8 cellular contexts compared by ENCODE assay signal in genomic region chr1:244050835-244051444, GRCh38. TPM values are rescaled to one million over a fixed set of nuclear protein-coding genes. Genes with fewer than 3 reads are reported as not detected.
DNase-seq lines count a peak whose midpoint lies in the region.

Gene ZBTB18 (plus strand): TSS chr1:244051283. CDS start chr1:244051432, 149 bp downstream.

- no peak for DNase-seq in activated naive CD4-positive, alpha-beta T cell treated with anti-CD3 and anti-CD28 coated beads, Interleukin-2, amount 10 ng/mL, durations not matched to agents 7 days and 5 days
- DNase-seq in activated naive CD4-positive, alpha-beta T cell treated with Interleukin-2 at 50 U/mL for 16 hours = no peak
- DNase-seq in NCI-H748 (lab: John Stamatoyannopoulos, UW; ENCODE audit: unreplicated experiment) (peak; percentile 78), brain pericyte (ENCODE audit: low read depth, low spot score) (peak; percentile 49), inferior parietal cortex (ENCODE audit: extremely low spot score) (peak; percentile 77), HuH-7.5 (ENCODE audit: low spot score) (no peak), T-helper 9 cell (no peak)

- no peaks in the 10 kb centered on the region for H3K9me3 ChIP-seq in skeletal muscle tissue (ENCODE audit: control insufficient read depth in 3 of 3, low read length in 3 of 3)

- peaks cover 18% of the 10 kb centered on the region for H3K4me1 Mint-ChIP-seq in activated naive CD4-positive, alpha-beta T cell treated with anti-CD3 and anti-CD28 coated beads, Interleukin-2, amount 10 ng/mL, durations not matched to agents 7 days and 5 days

- peak within 1 kb of the TSS; percentile 79 to 87 (median 79) for H3K9ac ChIP-seq in skeletal muscle tissue (ENCODE audit: low read depth in 1 of 3, low read length in 3 of 3)

- peaks cover 13% of the 10 kb centered on the region for H3K27me3 Mint-ChIP-seq in activated naive CD4-positive, alpha-beta T cell treated with anti-CD3 and anti-CD28 coated beads, Interleukin-2, amount 10 ng/mL, durations not matched to agents 7 days and 5 days

- H3K4me1 ChIP-seq in skeletal muscle tissue (ENCODE audit: control insufficient read depth in 3 of 3, insufficient read depth in 3 of 3, low read length in 3 of 3) = peaks cover 25 to 37% (median 33%) of the 10 kb centered on the region in 3 donors

- CTCF ChIA-PET in activated naive CD4-positive, alpha-beta T cell treated with anti-CD3 and anti-CD28 coated beads, Interleukin-2, amount 10 ng/mL, durations not matched to agents 7 days and 5 days (lab: Charles Lee) = interaction anchor here (0.6 to 2.2 kb wide), 2 partner anchors 24 to 355 kb away, joined by 3 to 5 read pairs; no protein-coding TSS in a partner anchor

- no peaks in the 10 kb centered on the region for H3K9me3 Mint-ChIP-seq in activated naive CD4-positive, alpha-beta T cell treated with anti-CD3 and anti-CD28 coated beads, Interleukin-2, amount 10 ng/mL, durations not matched to agents 7 days and 5 days

- peaks cover 18% of the 10 kb centered on the region for H3K36me3 Mint-ChIP-seq in activated naive CD4-positive, alpha-beta T cell treated with anti-CD3 and anti-CD28 coated beads, Interleukin-2, amount 10 ng/mL, durations not matched to agents 7 days and 5 days

- peak within 1 kb of the TSS; percentile 97 for H3K27ac Mint-ChIP-seq in activated naive CD4-positive, alpha-beta T cell treated with anti-CD3 and anti-CD28 coated beads, Interleukin-2, amount 10 ng/mL, durations not matched to agents 7 days and 5 days

- peak within 1 kb of the TSS; percentile 97 for H3K4me3 Mint-ChIP-seq in activated naive CD4-positive, alpha-beta T cell treated with anti-CD3 and anti-CD28 coated beads, Interleukin-2, amount 10 ng/mL, durations not matched to agents 7 days and 5 days

- peak within 1 kb of the TSS; percentile 77 to 81 (median 80) for H3K4me3 ChIP-seq in skeletal muscle tissue (ENCODE audit: low read length in 3 of 3)

- peak within 1 kb of the TSS; percentile 76 for H3K27ac ChIP-seq in skeletal muscle tissue (ENCODE audit: low read depth, low read length)

- H3K27me3 ChIP-seq in skeletal muscle tissue (ENCODE audit: control insufficient read depth in 3 of 3, insufficient read depth in 3 of 3, low read length in 3 of 3) = no peaks in the 10 kb centered on the region

- H3K36me3 ChIP-seq in skeletal muscle tissue (ENCODE audit: control insufficient read depth in 3 of 3, insufficient read depth in 3 of 3, low read length in 3 of 3) = peaks cover 10 to 16% (median 14%) of the 10 kb centered on the region in 3 donors

RNA-seq across cellular contexts. Expression of gene ZBTB18, which starts in this region (rescaled TPM):
- 58.5 TPM for total RNA-seq in skeletal muscle tissue

Comparison
In these comparisons a context has a peak if more than half of its experiments do, and no peak if none do; other contexts are left out.
1. DNase-seq: peak in NCI-H748 (single experiment), brain pericyte (single experiment) and inferior parietal cortex (single experiment); none in activated naive CD4-positive, alpha-beta T cell treated with anti-CD3 and anti-CD28 coated beads, Interleukin-2, amount 10 ng/mL, durations not matched to agents 7 days and 5 days (single experiment), activated naive CD4-positive, alpha-beta T cell treated with Interleukin-2 at 50 U/mL for 16 hours (single experiment), HuH-7.5 (single experiment) and T-helper 9 cell (single experiment).